1 cellular context compared by ENCODE assay signal in genomic region chr12:32695787-32696186, GRCh38.
TF ChIP-seq lines count a peak whose summit lies in the region.

No MANE protein-coding gene starts in this region.

TF ChIP-seq in GM12878, 131 proteins besides CTCF, POLR2A, EP300 and RAD21:
- no peak for TF ChIP-seq RCOR1 (conservative IDR thresholded peaks at IDR 0.05; ENCODE audit: low read depth, low read length)
- peak; percentile 45; the same call in 1 of the 2 replicates for TF ChIP-seq ZNF24 (IDR thresholded peaks at IDR 0.05)
